Comparison of ENCODE assay signal across 32 cellular contexts in genomic region chrX:95382799-95383198, GRCh38.
DNase-seq lines count a peak whose midpoint lies in the region; ATAC-seq, FAIRE-seq and TF ChIP-seq lines count a peak whose summit lies in the region.
"Had no signal": no experiment of that assay in that cellular context is flagged by ENCODE, and none has a peak within 500 bp of the region (broad histone marks: within the 10 kb centered on the region; RNA-seq: fewer than 3 reads in every experiment).

No MANE protein-coding gene starts in this region.

- H3K27ac ChIP-seq in 22Rv1 (peak overlapping the region; percentile 35), MM.1S (ENCODE audit: low read length) (peak overlapping the region; percentile 41; the same call in 1 of the 2 replicates), astrocyte (ENCODE audit: low read depth, low read length) (no peak overlapping the region), left lung (no peak overlapping the region), tibial nerve (no peak overlapping the region)
- H3K27ac ChIP-seq: HL-60, KMS-11, pancreas, Peyer's patch, thoracic aorta had no signal

- peaks cover 4% of the 10 kb centered on the region for H3K4me1 Mint-ChIP-seq in astrocyte (ENCODE audit: low read depth, unreplicated experiment)
- H3K4me1 Mint-ChIP-seq: activated naive CD8-positive, alpha-beta T cell treated with anti-CD3 and anti-CD28 coated beads, Interleukin-2, amount 50 U/mL, for 24 hours; CD8-positive, alpha-beta memory T cell; neural crest cell had no signal

- no peak overlapping the region for H3K9ac ChIP-seq in MM.1S (ENCODE audit: low read length)
- no peak overlapping the region for H3K9ac ChIP-seq in astrocyte (ENCODE audit: low read length)
- H3K9ac ChIP-seq: KMS-11 had no signal

- H3K4me1 ChIP-seq in MM.1S (ENCODE audit: low read length) (0 out of 2 replicates have a peak, but pooled peaks cover 3% of the 10 kb centered on the region), astrocyte (ENCODE audit: insufficient read depth, low read length) (no peaks in the 10 kb centered on the region), left lung (no peaks in the 10 kb centered on the region), tibial nerve (no peaks in the 10 kb centered on the region)
- H3K4me1 ChIP-seq: pancreas, Peyer's patch had no signal

- intact Hi-C loops in left lung (cut with DNase I), result no loop called here

- H3K4me2 ChIP-seq in MM.1S (ENCODE audit: low read depth, low read length) (peak overlapping the region; percentile 24; the same call in 1 of the 2 replicates), astrocyte (ENCODE audit: low read length) (no peak overlapping the region)
- H3K4me2 ChIP-seq: KMS-11 had no signal

- H3K9me3 ChIP-seq in MM.1S (replicated peaks; ENCODE audit: insufficient read depth, low read length) (no peaks in the 10 kb centered on the region), astrocyte (ENCODE audit: insufficient read depth, low read depth, low read length) (no peaks in the 10 kb centered on the region), left lung (no peaks in the 10 kb centered on the region), tibial nerve (no peaks in the 10 kb centered on the region)
- H3K9me3 ChIP-seq: pancreas, Peyer's patch, thoracic aorta had no signal

- no peak overlapping the region for H3K4me3 Mint-ChIP-seq in astrocyte (ENCODE audit: unreplicated experiment)
- H3K4me3 Mint-ChIP-seq: activated CD4-positive, alpha-beta memory T cell treated with anti-CD3 and anti-CD28 coated beads for 36 hours; activated naive CD8-positive, alpha-beta T cell treated with anti-CD3 and anti-CD28 coated beads, Interleukin-2, amount 50 U/mL, for 24 hours; activated T-cell treated with anti-CD3 and anti-CD28 coated beads, Interleukin-2, amount 50 U/mL, for 72 hours; CD8-positive, alpha-beta memory T cell; dendritic cell treated with granulocyte-macrophage colony-stimulating factor and Interleukin-4, amounts not matched to agents 40 ng/mL and 50 ng/mL, for 4 days; neural crest cell had no signal

- no peaks in the 10 kb centered on the region for H3K9me3 Mint-ChIP-seq in astrocyte (ENCODE audit: unreplicated experiment)
- H3K9me3 Mint-ChIP-seq: activated CD4-positive, alpha-beta memory T cell treated with anti-CD3 and anti-CD28 coated beads for 36 hours; dendritic cell treated with granulocyte-macrophage colony-stimulating factor and Interleukin-4, amounts not matched to agents 40 ng/mL and 50 ng/mL, for 4 days had no signal

- H3K9me2 ChIP-seq in MM.1S (replicated peaks; ENCODE audit: insufficient read depth, low read length), result no peaks in the 10 kb centered on the region

- H3K79me2 ChIP-seq in MM.1S (ENCODE audit: low read length), result no peaks in the 10 kb centered on the region
- no peaks in the 10 kb centered on the region for H3K79me2 ChIP-seq in astrocyte (ENCODE audit: insufficient read depth, low read length)

- H3K27me3 ChIP-seq in MM.1S (replicated peaks; ENCODE audit: insufficient read depth, low read length), result no peaks in the 10 kb centered on the region
- H3K27me3 ChIP-seq in astrocyte (ENCODE audit: insufficient read depth, low read length), result no peaks in the 10 kb centered on the region
- H3K27me3 ChIP-seq in left lung, result no peaks in the 10 kb centered on the region
- peaks cover 0 to 4% of the 10 kb centered on the region in 2 donors for H3K27me3 ChIP-seq in tibial nerve
- H3K27me3 ChIP-seq: Peyer's patch had no signal

- FAIRE-seq in astrocyte (lab: Jason Lieb, UNC), result peak; percentile 54
- FAIRE-seq: GM12892, small intestine had no signal

- H3K36me3 Mint-ChIP-seq in astrocyte (ENCODE audit: low read depth, unreplicated experiment), result no peaks in the 10 kb centered on the region
- H3K36me3 Mint-ChIP-seq: activated CD4-positive, alpha-beta memory T cell treated with anti-CD3 and anti-CD28 coated beads for 36 hours had no signal

- TF ChIP-seq EP300 in tibial nerve (IDR thresholded peaks at IDR 0.05), result no peak

- peak; percentile 24 for ATAC-seq in left lung
- ATAC-seq: activated naive CD8-positive, alpha-beta T cell treated with anti-CD3 and anti-CD28 coated beads, Interleukin-2, amount 50 U/mL, for 24 hours; activated T-cell treated with anti-CD3 and anti-CD28 coated beads, Interleukin-2, amount 50 U/mL, for 72 hours; left cardiac atrium; stimulated activated naive CD8-positive, alpha-beta T cell treated with anti-CD3 and anti-CD28 coated beads, Interleukin-15, Interleukin-2, amounts not matched to agents 100 U/mL and 50 U/mL, for 24 hours had no signal

- H3F3A ChIP-seq in MM.1S (ENCODE audit: insufficient read depth, low read length), result no peaks in the 10 kb centered on the region

- peak; percentile 54 for DNase-seq in MM.1S
- no peak for DNase-seq in astrocyte (ENCODE audit: low read depth)
- no peak for DNase-seq in left lung
- no peak for DNase-seq in tibial nerve (ENCODE audit: low spot score in 2 of 2)
- no peak for DNase-seq in GM10266 (ENCODE audit: extremely low spot score)
- DNase-seq in iPS-NIHi7 (ENCODE audit: extremely low spot score), result no peak
- DNase-seq: activated CD4-positive, alpha-beta memory T cell treated with anti-CD3 and anti-CD28 coated beads for 36 hours; activated CD4-positive, alpha-beta T cell treated with anti-CD3 and anti-CD28 coated beads for 1 hour; activated naive CD4-positive, alpha-beta T cell; activated naive CD8-positive, alpha-beta T cell treated with anti-CD3 and anti-CD28 coated beads, Interleukin-2, amount 50 U/mL, for 24 hours; activated T-cell treated with anti-CD3 and anti-CD28 coated beads, Interleukin-2, amount 50 U/mL, for 72 hours; CD8-positive, alpha-beta memory T cell; central memory CD4-positive, alpha-beta T cell; H7; hippocampal formation; left cardiac atrium; NCI-H146; NCI-H2227 treated with DMSO at 0.1 percent for 48 hours; NCI-H526; pancreas; Peyer's patch; retina; SIG-M5; small intestine; stimulated activated naive CD8-positive, alpha-beta T cell treated with anti-CD3 and anti-CD28 coated beads, Interleukin-15, Interleukin-2, amounts not matched to agents 100 U/mL and 50 U/mL, for 24 hours had no signal

- TF ChIP-seq POLR2A in tibial nerve (IDR thresholded peaks at IDR 0.05), result no peak

- peak overlapping the region; percentile 56; the same call in 1 of the 2 replicates for H2AFZ ChIP-seq in MM.1S (ENCODE audit: low read length)
- H2AFZ ChIP-seq in astrocyte (ENCODE audit: low read depth, low read length), result no peak overlapping the region

- H3K36me3 ChIP-seq in MM.1S (replicated peaks; ENCODE audit: insufficient read depth, low read length) (no peaks in the 10 kb centered on the region), astrocyte (ENCODE audit: insufficient read depth, low read length) (no peaks in the 10 kb centered on the region), left lung (no peaks in the 10 kb centered on the region), tibial nerve (no peaks in the 10 kb centered on the region)
- H3K36me3 ChIP-seq: pancreas, Peyer's patch, thoracic aorta had no signal

- H3K4me3 ChIP-seq in MM.1S (ENCODE audit: low read length), result no peak overlapping the region
- no peak overlapping the region for H3K4me3 ChIP-seq in astrocyte (ENCODE audit: insufficient read depth, low read depth, low read length)
- no peak overlapping the region for H3K4me3 ChIP-seq in left lung
- no peak overlapping the region for H3K4me3 ChIP-seq in tibial nerve
- H3K4me3 ChIP-seq: pancreas, Peyer's patch, thoracic aorta had no signal

- no peak overlapping the region for H3K27ac Mint-ChIP-seq in astrocyte (ENCODE audit: unreplicated experiment)
- H3K27ac Mint-ChIP-seq: activated CD4-positive, alpha-beta memory T cell treated with anti-CD3 and anti-CD28 coated beads for 36 hours; activated naive CD8-positive, alpha-beta T cell treated with anti-CD3 and anti-CD28 coated beads, Interleukin-2, amount 50 U/mL, for 24 hours; activated T-cell treated with anti-CD3 and anti-CD28 coated beads, Interleukin-2, amount 50 U/mL, for 72 hours; CD8-positive, alpha-beta memory T cell; dendritic cell treated with granulocyte-macrophage colony-stimulating factor and Interleukin-4, amounts not matched to agents 40 ng/mL and 50 ng/mL, for 4 days had no signal

- no peaks in the 10 kb centered on the region for H3K27me3 Mint-ChIP-seq in astrocyte (ENCODE audit: low read depth, unreplicated experiment)
- H3K27me3 Mint-ChIP-seq: activated CD4-positive, alpha-beta memory T cell treated with anti-CD3 and anti-CD28 coated beads for 36 hours; activated naive CD8-positive, alpha-beta T cell treated with anti-CD3 and anti-CD28 coated beads, Interleukin-2, amount 50 U/mL, for 24 hours; CD8-positive, alpha-beta memory T cell; dendritic cell treated with granulocyte-macrophage colony-stimulating factor and Interleukin-4, amounts not matched to agents 40 ng/mL and 50 ng/mL, for 4 days had no signal

- H4K20me1 ChIP-seq in MM.1S (ENCODE audit: insufficient read depth, low read length) (no peaks in the 10 kb centered on the region), astrocyte (ENCODE audit: insufficient read depth, low read length) (no peaks in the 10 kb centered on the region)

- TF ChIP-seq CTCF in 22Rv1 (IDR thresholded peaks at IDR 0.05), result no peak
- no peak for TF ChIP-seq CTCF in MM.1S (IDR thresholded peaks at IDR 0.05; ENCODE audit: low read length)
- TF ChIP-seq CTCF in astrocyte (IDR thresholded peaks at IDR 0.05; ENCODE audit: insufficient read depth, low read depth, low read length), result no peak
- TF ChIP-seq CTCF in left lung (IDR thresholded peaks at IDR 0.05), result no peak
- TF ChIP-seq CTCF in tibial nerve (IDR thresholded peaks at IDR 0.05), result no peak
- no peak for TF ChIP-seq CTCF in GM10266 (IDR thresholded peaks at IDR 0.05; ENCODE audit: control insufficient read depth, insufficient read depth, low read depth, missing control alignments)

Comparison
In these comparisons a context has a peak if more than half of its experiments do, and no peak if none do; other contexts are left out.
1. H3K27ac ChIP-seq: peak in 22Rv1 (single experiment) and MM.1S (single experiment); none in astrocyte (single experiment), left lung (0 of 2) and tibial nerve (0 of 4).